ENCODE assay signal across 31 cellular contexts in genomic region chr7:82019538-82019937, GRCh38.
"Had no signal": no experiment of that assay in that cellular context is flagged by ENCODE, and none has a peak within 500 bp of the region (broad histone marks: within the 10 kb centered on the region; RNA-seq: fewer than 3 reads in every experiment).

No MANE protein-coding gene starts in this region.

- H3K27ac ChIP-seq: brain microvascular endothelial cell, esophagus muscularis mucosa, gastroesophageal sphincter, hepatocyte, parathyroid adenoma, skin epidermis had no signal

- H3K4me3 ChIP-seq: adrenal gland, esophagus muscularis mucosa, gastroesophageal sphincter, hepatocyte, skin epidermis had no signal

- H3K27ac Mint-ChIP-seq: activated CD4-positive, alpha-beta memory T cell treated with anti-CD3 and anti-CD28 coated beads for 36 hours; activated CD4-positive, alpha-beta T cell treated with anti-CD3 and anti-CD28 coated beads, Interleukin-2, amount 10 ng/mL, durations not matched to agents 24 days and 14 days; activated naive CD4-positive, alpha-beta T cell treated with anti-CD3 and anti-CD28 coated beads for 36 hours; activated naive CD8-positive, alpha-beta T cell treated with anti-CD3 and anti-CD28 coated beads for 36 hours; activated T-helper 1 cell treated with anti-CD3 and anti-CD28 coated beads, Interleukin-12 subunit alpha, Interleukin-12 subunit beta, Interleukin-2, Interleukin-4 antibody, amounts not matched to agents 30 ng/mL and 10 ng/mL and 1 ng/mL, durations not matched to agents 14 hours and 24 hours and 36 hours; dendritic cell treated with granulocyte-macrophage colony-stimulating factor and Interleukin-4, amounts not matched to agents 40 ng/mL and 50 ng/mL, for 4 days; naive thymus-derived CD4-positive, alpha-beta T cell; stimulated activated effector memory CD8-positive, alpha-beta T cell treated with anti-CD3 and anti-CD28 coated beads, Interleukin-12 subunit alpha, Interleukin-12 subunit beta, amount 100 ng/mL, for 72 hours; stimulated activated naive CD8-positive, alpha-beta T cell treated with anti-CD3 and anti-CD28 coated beads, Interleukin-15, amount 100 ng/mL, for 72 hours; T-helper 17 cell had no signal

- H3K4me1 Mint-ChIP-seq: activated CD4-positive, alpha-beta T cell treated with anti-CD3 and anti-CD28 coated beads, Interleukin-2, amount 10 ng/mL, durations not matched to agents 24 days and 14 days; activated naive CD8-positive, alpha-beta T cell treated with anti-CD3 and anti-CD28 coated beads for 36 hours; naive thymus-derived CD4-positive, alpha-beta T cell; neural crest cell; stimulated activated effector memory CD8-positive, alpha-beta T cell treated with anti-CD3 and anti-CD28 coated beads, Interleukin-12 subunit alpha, Interleukin-12 subunit beta, amount 100 ng/mL, for 72 hours; stimulated activated naive CD8-positive, alpha-beta T cell treated with anti-CD3 and anti-CD28 coated beads, Interleukin-15, amount 100 ng/mL, for 72 hours; T-helper 17 cell had no signal

- H3K9me3 ChIP-seq: adrenal gland, esophagus muscularis mucosa, gastroesophageal sphincter had no signal

- DNase-seq: activated CD4-positive, alpha-beta memory T cell treated with anti-CD3 and anti-CD28 coated beads for 36 hours; activated CD4-positive, alpha-beta T cell treated with anti-CD3 and anti-CD28 coated beads, Interleukin-2, amount 10 ng/mL, durations not matched to agents 24 days and 14 days; activated CD4-positive, CD25-positive, alpha-beta regulatory T cell treated with anti-CD3 and anti-CD28 coated beads, Interleukin-2, amount 50 U/mL, for 72 hours; activated CD8-positive, alpha-beta memory T cell treated with anti-CD3 and anti-CD28 coated beads, Interleukin-2, amount 50 U/mL, for 4 hours; activated effector memory CD4-positive, alpha-beta T cell treated with anti-CD3 and anti-CD28 coated beads, Interleukin-2, amount 50 U/mL, for 16 hours; activated naive CD4-positive, alpha-beta T cell treated with anti-CD3 and anti-CD28 coated beads for 36 hours; activated naive CD8-positive, alpha-beta T cell treated with anti-CD3 and anti-CD28 coated beads for 36 hours; activated T-cell treated with anti-CD3 and anti-CD28 coated beads, Interleukin-2, amount 50 U/mL, for 1 hour; adrenal gland; aorta; brain microvascular endothelial cell; central memory CD4-positive, alpha-beta T cell; left cardiac atrium; midbrain; naive thymus-derived CD4-positive, alpha-beta T cell; nucleus accumbens; right cardiac atrium; stimulated activated CD4-positive, alpha-beta T cell treated with anti-CD3 and anti-CD28 coated beads, Interleukin-4, amount 100 ng/mL, for 24 hours; stimulated activated naive CD8-positive, alpha-beta T cell treated with anti-CD3 and anti-CD28 coated beads, Interleukin-15, amount 100 ng/mL, for 72 hours; substantia nigra; T-helper 17 cell; T1000 had no signal

- H3K9ac ChIP-seq: parathyroid adenoma had no signal

- H3K9me3 Mint-ChIP-seq: activated CD4-positive, alpha-beta T cell treated with anti-CD3 and anti-CD28 coated beads, Interleukin-2, amount 10 ng/mL, durations not matched to agents 24 days and 14 days; activated naive CD4-positive, alpha-beta T cell treated with anti-CD3 and anti-CD28 coated beads for 36 hours; activated naive CD8-positive, alpha-beta T cell treated with anti-CD3 and anti-CD28 coated beads for 36 hours; activated T-helper 1 cell treated with anti-CD3 and anti-CD28 coated beads, Interleukin-12 subunit alpha, Interleukin-12 subunit beta, Interleukin-2, Interleukin-4 antibody, amounts not matched to agents 30 ng/mL and 10 ng/mL and 1 ng/mL, durations not matched to agents 14 hours and 24 hours and 36 hours; dendritic cell treated with granulocyte-macrophage colony-stimulating factor and Interleukin-4, amounts not matched to agents 40 ng/mL and 50 ng/mL, for 4 days; neural crest cell; stimulated activated naive CD8-positive, alpha-beta T cell treated with anti-CD3 and anti-CD28 coated beads, Interleukin-15, amount 100 ng/mL, for 72 hours had no signal

- H3K27me3 ChIP-seq: adrenal gland, brain microvascular endothelial cell, esophagus muscularis mucosa, gastroesophageal sphincter, hepatocyte had no signal

- H3K4me3 Mint-ChIP-seq: activated CD4-positive, alpha-beta memory T cell treated with anti-CD3 and anti-CD28 coated beads for 36 hours; activated CD4-positive, alpha-beta T cell treated with anti-CD3 and anti-CD28 coated beads, Interleukin-2, amount 10 ng/mL, durations not matched to agents 24 days and 14 days; activated naive CD4-positive, alpha-beta T cell treated with anti-CD3 and anti-CD28 coated beads for 36 hours; activated naive CD8-positive, alpha-beta T cell treated with anti-CD3 and anti-CD28 coated beads for 36 hours; activated T-helper 1 cell treated with anti-CD3 and anti-CD28 coated beads, Interleukin-12 subunit alpha, Interleukin-12 subunit beta, Interleukin-2, Interleukin-4 antibody, amounts not matched to agents 30 ng/mL and 10 ng/mL and 1 ng/mL, durations not matched to agents 14 hours and 24 hours and 36 hours; dendritic cell treated with granulocyte-macrophage colony-stimulating factor and Interleukin-4, amounts not matched to agents 40 ng/mL and 50 ng/mL, for 4 days; naive thymus-derived CD4-positive, alpha-beta T cell; neural crest cell; stimulated activated effector memory CD8-positive, alpha-beta T cell treated with anti-CD3 and anti-CD28 coated beads, Interleukin-12 subunit alpha, Interleukin-12 subunit beta, amount 100 ng/mL, for 72 hours; stimulated activated naive CD8-positive, alpha-beta T cell treated with anti-CD3 and anti-CD28 coated beads, Interleukin-15, amount 100 ng/mL, for 72 hours; T-helper 17 cell had no signal

- H3K36me3 ChIP-seq: adrenal gland, brain microvascular endothelial cell, esophagus muscularis mucosa, gastroesophageal sphincter had no signal

- H3K36me3 Mint-ChIP-seq: activated CD4-positive, alpha-beta memory T cell treated with anti-CD3 and anti-CD28 coated beads for 36 hours; activated naive CD8-positive, alpha-beta T cell treated with anti-CD3 and anti-CD28 coated beads for 36 hours; naive thymus-derived CD4-positive, alpha-beta T cell; stimulated activated effector memory CD8-positive, alpha-beta T cell treated with anti-CD3 and anti-CD28 coated beads, Interleukin-12 subunit alpha, Interleukin-12 subunit beta, amount 100 ng/mL, for 72 hours had no signal

- ATAC-seq: gastroesophageal sphincter; naive thymus-derived CD4-positive, alpha-beta T cell; right cardiac atrium; stimulated activated effector memory CD8-positive, alpha-beta T cell treated with anti-CD3 and anti-CD28 coated beads, Interleukin-12 subunit alpha, Interleukin-12 subunit beta, amount 100 ng/mL, for 72 hours; stimulated activated naive CD8-positive, alpha-beta T cell treated with anti-CD3 and anti-CD28 coated beads, Interleukin-15, amount 100 ng/mL, for 72 hours; T-helper 17 cell had no signal

- H3K4me1 ChIP-seq: adrenal gland, gastroesophageal sphincter, parathyroid adenoma had no signal

- H3K27me3 Mint-ChIP-seq: activated CD4-positive, alpha-beta memory T cell treated with anti-CD3 and anti-CD28 coated beads for 36 hours; dendritic cell treated with granulocyte-macrophage colony-stimulating factor and Interleukin-4, amounts not matched to agents 40 ng/mL and 50 ng/mL, for 4 days; naive thymus-derived CD4-positive, alpha-beta T cell; stimulated activated naive CD8-positive, alpha-beta T cell treated with anti-CD3 and anti-CD28 coated beads, Interleukin-15, amount 100 ng/mL, for 72 hours; T-helper 17 cell had no signal
